In genomic region chr12:56448860-56449621, GRCh38 we compare ENCODE assay signal across 1 cellular context.
TF ChIP-seq lines count a peak whose summit lies in the region.

Gene TIMELESS (minus strand): TSS chr12:56449426. CDS start chr12:56434170, 15,256 bp downstream.

TF ChIP-seq in WTC11, 78 proteins besides CTCF, POLR2A, EP300 and RAD21 (continued from another document):
- no peak for TF ChIP-seq ERG (CRISPR knock-in tag; IDR thresholded peaks at IDR 0.05)
- peak; percentile 99 for TF ChIP-seq E2F5 (CRISPR knock-in tag; IDR thresholded peaks at IDR 0.05)
- no peak for TF ChIP-seq ZNF396 (CRISPR knock-in tag; IDR thresholded peaks at IDR 0.05; ENCODE audit: borderline replicate concordance)
- TF ChIP-seq PRRX2 (CRISPR knock-in tag; IDR thresholded peaks at IDR 0.05): no peak
- no peak for TF ChIP-seq E2F1 (CRISPR knock-in tag; IDR thresholded peaks at IDR 0.05)
- TF ChIP-seq SOX15 (CRISPR knock-in tag; IDR thresholded peaks at IDR 0.05): no peak
- no peak for TF ChIP-seq KAT7 (CRISPR knock-in tag; IDR thresholded peaks at IDR 0.05; ENCODE audit: borderline replicate concordance)
- no peak for TF ChIP-seq ATF1 (CRISPR knock-in tag; IDR thresholded peaks at IDR 0.05)
- TF ChIP-seq FOXJ3 (CRISPR knock-in tag; IDR thresholded peaks at IDR 0.05; ENCODE audit: borderline replicate concordance): no peak
- no peak for TF ChIP-seq HMGA2 (CRISPR knock-in tag; IDR thresholded peaks at IDR 0.05)
- TF ChIP-seq ATF6 (CRISPR knock-in tag; IDR thresholded peaks at IDR 0.05): no peak
- TF ChIP-seq ARID4B (CRISPR knock-in tag; IDR thresholded peaks at IDR 0.05; ENCODE audit: borderline replicate concordance): peak; percentile 62; the same call in 1 of the 2 replicates
- TF ChIP-seq ZNF512 (CRISPR knock-in tag; IDR thresholded peaks at IDR 0.05; ENCODE audit: borderline replicate concordance): no peak
- no peak for TF ChIP-seq CBFB (CRISPR knock-in tag; IDR thresholded peaks at IDR 0.05; ENCODE audit: low read depth)
- no peak for TF ChIP-seq AR (CRISPR knock-in tag; IDR thresholded peaks at IDR 0.05)
- TF ChIP-seq FOXP1 (CRISPR knock-in tag; IDR thresholded peaks at IDR 0.05; ENCODE audit: borderline replicate concordance): no peak; the same call in 1 of the 2 replicates
- TF ChIP-seq ZNF532 (CRISPR knock-in tag; IDR thresholded peaks at IDR 0.05; ENCODE audit: borderline replicate concordance): no peak
- TF ChIP-seq FOXK1 (CRISPR knock-in tag; IDR thresholded peaks at IDR 0.05): peak; percentile 61
- TF ChIP-seq SMAD3 (CRISPR knock-in tag; IDR thresholded peaks at IDR 0.05; ENCODE audit: borderline replicate concordance): no peak
- TF ChIP-seq RORB (CRISPR knock-in tag; IDR thresholded peaks at IDR 0.05): no peak
- no peak for TF ChIP-seq ZNF671 (CRISPR knock-in tag; IDR thresholded peaks at IDR 0.05)
- 0 out of 2 replicates have a peak, but pooled peaks have one; percentile 59 for TF ChIP-seq TEAD1 (CRISPR knock-in tag; IDR thresholded peaks at IDR 0.05)
- TF ChIP-seq MYBL2 (CRISPR knock-in tag; IDR thresholded peaks at IDR 0.05): no peak
